In the genomic region with DNA sequence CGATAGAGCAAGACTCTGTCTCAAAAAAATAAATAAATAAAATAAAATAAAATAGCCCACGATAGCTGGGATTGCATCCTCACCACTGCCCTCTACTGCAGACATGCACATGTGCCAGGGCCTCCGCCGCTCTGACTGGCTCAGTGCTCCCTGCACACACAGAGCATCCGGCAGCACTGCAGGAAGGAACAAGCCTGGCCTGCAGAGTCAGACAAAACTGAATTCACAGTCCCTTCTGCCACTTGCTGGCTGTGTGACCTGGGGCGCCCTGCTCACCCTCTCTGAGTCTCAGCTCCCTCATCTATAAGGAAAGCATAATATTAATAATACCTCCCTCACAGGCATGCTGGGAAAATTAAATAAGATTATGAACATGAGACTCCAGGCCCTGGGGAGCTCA, we compare ENCODE assay signal across 24 cellular contexts. TPM values are rescaled to one million over a fixed set of nuclear protein-coding genes. Genes with fewer than 3 reads are reported as not detected.
"Had no signal": no experiment of that assay in that cellular context is flagged by ENCODE, and none has a peak within 500 bp of the region (broad histone marks: within the 10 kb centered on the region; RNA-seq: fewer than 3 reads in every experiment).

No MANE protein-coding gene starts in this region.

- H3K4me3 Mint-ChIP-seq: activated CD4-positive, alpha-beta T cell treated with anti-CD3 and anti-CD28 coated beads, Interleukin-2, amount 10 ng/mL, durations not matched to agents 24 days and 14 days; activated CD8-positive, alpha-beta T cell treated with anti-CD3 and anti-CD28 coated beads for 36 hours; activated naive CD4-positive, alpha-beta T cell treated with anti-CD3 and anti-CD28 coated beads, Interleukin-2, amount 10 ng/mL, durations not matched to agents 7 days and 5 days; activated naive CD8-positive, alpha-beta T cell treated with anti-CD3 and anti-CD28 coated beads, Interleukin-2, amount 50 U/mL, for 24 hours; brain; nephron; T-helper 2 cell treated with Interferon-gamma antibody and Interleukin-4, amounts not matched to agents 5 μg/mL and 100 μg/mL, for 36 hours had no signal

- H3K9me3 ChIP-seq: left lung, tibial artery, uterus had no signal

- DNase-seq: activated CD4-positive, alpha-beta T cell treated with anti-CD3 and anti-CD28 coated beads, Interleukin-2, amount 10 ng/mL, durations not matched to agents 24 days and 14 days; activated CD8-positive, alpha-beta T cell treated with anti-CD3 and anti-CD28 coated beads for 36 hours; activated naive CD4-positive, alpha-beta T cell treated with anti-CD3 and anti-CD28 coated beads, Interleukin-2, amount 10 ng/mL, durations not matched to agents 7 days and 5 days; activated naive CD8-positive, alpha-beta T cell treated with anti-CD3 and anti-CD28 coated beads, Interleukin-2, amount 50 U/mL, for 24 hours; activated T-cell treated with anti-CD3 and anti-CD28 coated beads, Interleukin-2, amount 50 U/mL, for 1 hour; erythroblast; kidney; left lung; mammary epithelial cell; midbrain; retina; stimulated activated CD4-positive, alpha-beta T cell treated with anti-CD3 and anti-CD28 coated beads, Interleukin-12 subunit alpha, Interleukin-12 subunit beta, amount 100 ng/mL, for 4 hours; stimulated activated CD4-positive, alpha-beta T cell treated with anti-CD3 and anti-CD28 coated beads, Interleukin-2, amount 100 ng/mL, for 24 hours; stimulated activated naive CD8-positive, alpha-beta T cell treated with anti-CD3 and anti-CD28 coated beads, Interleukin-15, Interleukin-2, amounts not matched to agents 100 U/mL and 50 U/mL, for 24 hours; substantia nigra; tibial artery; uterus had no signal

- FAIRE-seq: colon, endometrium, frontal cortex, kidney had no signal

- H3K27me3 ChIP-seq: uterus had no signal

- ATAC-seq: activated CD8-positive, alpha-beta T cell treated with anti-CD3 and anti-CD28 coated beads for 36 hours; activated naive CD8-positive, alpha-beta T cell treated with anti-CD3 and anti-CD28 coated beads, Interleukin-2, amount 50 U/mL, for 24 hours; left lung; stimulated activated naive CD8-positive, alpha-beta T cell treated with anti-CD3 and anti-CD28 coated beads, Interleukin-15, Interleukin-2, amounts not matched to agents 100 U/mL and 50 U/mL, for 24 hours had no signal

- H3K36me3 Mint-ChIP-seq: activated naive CD4-positive, alpha-beta T cell treated with anti-CD3 and anti-CD28 coated beads, Interleukin-2, amount 10 ng/mL, durations not matched to agents 7 days and 5 days had no signal

- H3K4me3 ChIP-seq: left lung, tibial artery, uterus had no signal

- H3K4me1 ChIP-seq: left lung, tibial artery, uterus had no signal

- H3K27ac Mint-ChIP-seq: activated CD4-positive, alpha-beta T cell treated with anti-CD3 and anti-CD28 coated beads, Interleukin-2, amount 10 ng/mL, durations not matched to agents 24 days and 14 days; activated CD8-positive, alpha-beta T cell treated with anti-CD3 and anti-CD28 coated beads for 36 hours; activated naive CD4-positive, alpha-beta T cell treated with anti-CD3 and anti-CD28 coated beads, Interleukin-2, amount 10 ng/mL, durations not matched to agents 7 days and 5 days; activated naive CD8-positive, alpha-beta T cell treated with anti-CD3 and anti-CD28 coated beads, Interleukin-2, amount 50 U/mL, for 24 hours; activated T-helper 2 cell treated with anti-CD3 and anti-CD28 coated beads, Interferon-gamma antibody, Interleukin-2, Interleukin-4, amounts not matched to agents 10 μg/mL and 5 μg/mL and 100 μg/mL, durations not matched to agents 14 hours and 24 hours and 36 hours; brain; nephron; T-helper 2 cell treated with Interferon-gamma antibody and Interleukin-4, amounts not matched to agents 5 μg/mL and 100 μg/mL, for 36 hours had no signal

- H3K27me3 Mint-ChIP-seq: activated CD4-positive, alpha-beta T cell treated with anti-CD3 and anti-CD28 coated beads, Interleukin-2, amount 10 ng/mL, durations not matched to agents 24 days and 14 days; activated naive CD4-positive, alpha-beta T cell treated with anti-CD3 and anti-CD28 coated beads, Interleukin-2, amount 10 ng/mL, durations not matched to agents 7 days and 5 days; brain had no signal

- H3K36me3 ChIP-seq: left lung, tibial artery, uterus had no signal

- H3K27ac ChIP-seq: left lung, tibial artery, uterus had no signal

- H3K9me3 Mint-ChIP-seq: activated CD4-positive, alpha-beta T cell treated with anti-CD3 and anti-CD28 coated beads, Interleukin-2, amount 10 ng/mL, durations not matched to agents 24 days and 14 days; activated CD8-positive, alpha-beta T cell treated with anti-CD3 and anti-CD28 coated beads for 36 hours; activated naive CD4-positive, alpha-beta T cell treated with anti-CD3 and anti-CD28 coated beads, Interleukin-2, amount 10 ng/mL, durations not matched to agents 7 days and 5 days; activated naive CD8-positive, alpha-beta T cell treated with anti-CD3 and anti-CD28 coated beads, Interleukin-2, amount 50 U/mL, for 24 hours; activated T-helper 2 cell treated with anti-CD3 and anti-CD28 coated beads, Interferon-gamma antibody, Interleukin-2, Interleukin-4, amounts not matched to agents 10 μg/mL and 5 μg/mL and 100 μg/mL, durations not matched to agents 14 hours and 24 hours and 36 hours; brain; nephron; T-helper 2 cell treated with Interferon-gamma antibody and Interleukin-4, amounts not matched to agents 5 μg/mL and 100 μg/mL, for 36 hours had no signal

- H3K4me1 Mint-ChIP-seq: activated CD4-positive, alpha-beta T cell treated with anti-CD3 and anti-CD28 coated beads, Interleukin-2, amount 10 ng/mL, durations not matched to agents 24 days and 14 days; activated naive CD4-positive, alpha-beta T cell treated with anti-CD3 and anti-CD28 coated beads, Interleukin-2, amount 10 ng/mL, durations not matched to agents 7 days and 5 days; activated naive CD8-positive, alpha-beta T cell treated with anti-CD3 and anti-CD28 coated beads, Interleukin-2, amount 50 U/mL, for 24 hours; brain; nephron had no signal

RNA-seq across cellular contexts. Expression of a gene that starts 35.4 kb away (rescaled TPM):
- total RNA-seq: activated CD4-positive, alpha-beta T cell treated with anti-CD3 and anti-CD28 coated beads, Interleukin-2, amount 10 ng/mL, durations not matched to agents 24 days and 14 days; activated CD8-positive, alpha-beta T cell treated with anti-CD3 and anti-CD28 coated beads for 36 hours; activated T-helper 2 cell treated with anti-CD3 and anti-CD28 coated beads, Interferon-gamma antibody, Interleukin-2, Interleukin-4, amounts not matched to agents 10 μg/mL and 5 μg/mL and 100 μg/mL, durations not matched to agents 14 hours and 24 hours and 36 hours had no signal

RNA-seq across cellular contexts. Expression of a gene that starts 47.1 kb away (rescaled TPM):
- total RNA-seq: activated CD4-positive, alpha-beta T cell treated with anti-CD3 and anti-CD28 coated beads, Interleukin-2, amount 10 ng/mL, durations not matched to agents 24 days and 14 days; activated CD8-positive, alpha-beta T cell treated with anti-CD3 and anti-CD28 coated beads for 36 hours; activated T-helper 2 cell treated with anti-CD3 and anti-CD28 coated beads, Interferon-gamma antibody, Interleukin-2, Interleukin-4, amounts not matched to agents 10 μg/mL and 5 μg/mL and 100 μg/mL, durations not matched to agents 14 hours and 24 hours and 36 hours; kidney; left lung; mammary epithelial cell; uterus had no signal
- polyA plus RNA-seq: mammary epithelial cell had no signal
